ENCODE assay signal across 8 cellular contexts in the genomic region with DNA sequence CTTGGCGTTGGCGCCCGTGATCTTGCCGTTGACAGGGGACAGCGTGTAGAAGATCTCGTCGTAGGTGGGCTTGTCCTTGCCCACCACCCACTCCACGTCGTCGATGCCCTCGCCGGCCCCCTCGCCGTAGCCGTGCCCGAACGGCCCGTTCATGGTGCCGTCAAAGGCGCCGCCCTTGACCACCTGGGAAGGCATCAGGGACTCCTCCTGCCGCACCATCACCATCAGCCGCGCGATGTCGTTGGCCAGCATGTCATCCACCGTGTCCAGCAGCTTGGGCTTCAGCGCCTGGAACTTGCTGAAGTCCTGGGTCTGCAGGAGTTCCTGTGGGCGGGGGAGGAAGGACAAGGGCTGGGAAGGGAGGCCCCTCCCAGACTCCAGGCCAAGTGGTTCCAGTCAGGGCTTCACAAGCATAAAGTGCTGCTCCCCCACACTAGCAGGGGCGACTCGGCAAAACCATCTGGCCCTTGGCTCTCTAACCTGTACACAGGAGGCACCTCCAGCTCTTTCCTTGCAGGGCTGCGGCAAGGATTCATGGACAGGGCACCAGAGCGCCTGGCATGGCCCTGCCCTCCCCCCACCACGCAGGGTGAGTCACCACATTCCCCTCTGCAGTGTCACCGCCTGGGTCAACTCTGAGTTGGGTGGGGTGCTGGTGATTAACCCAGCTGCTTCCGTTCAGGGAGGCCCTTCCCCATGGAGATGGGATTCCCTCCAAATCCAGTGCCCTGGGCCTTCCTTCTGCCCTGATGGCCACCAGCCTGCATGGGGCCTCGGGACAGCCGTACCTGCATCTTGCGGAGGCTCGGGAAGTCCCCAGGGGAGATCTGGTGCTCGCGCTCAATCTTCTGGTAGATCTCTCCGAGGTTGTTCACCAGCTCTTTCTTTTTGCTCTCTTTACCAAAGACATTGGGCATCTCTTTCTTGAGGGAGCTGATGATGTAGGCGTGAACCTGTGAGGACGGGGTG. TPM values are rescaled to one million over a fixed set of nuclear protein-coding genes. Genes with fewer than 3 reads are reported as not detected.
DNase-seq lines count a peak whose midpoint lies in the region; ATAC-seq lines count a peak whose summit lies in the region.

No MANE protein-coding gene starts in this region.

- CTCF ChIA-PET in activated CD4-positive, alpha-beta T cell treated with anti-CD3 and anti-CD28 coated beads, Interleukin-2, amount 10 ng/mL, durations not matched to agents 7 days and 5 days (lab: Charles Lee) = interaction anchor here (14.0 to 32.1 kb wide), 3 partner anchors 6 to 31 kb away, joined by 232 to 732 read pairs (median 232); partner anchors contain the start of genes CDC42BPG and EHD1

- POLR2A ChIA-PET in activated CD4-positive, alpha-beta T cell treated with anti-CD3 and anti-CD28 coated beads, Interleukin-2, amount 10 ng/mL, durations not matched to agents 7 days and 5 days (lab: Charles Lee) = no interaction called here

- H3K36me3 ChIP-seq in esophagus (ENCODE audit: control insufficient read depth in 2 of 2, insufficient read depth in 2 of 2, low read length in 1 of 2) = peaks cover 0 to 25% of the 10 kb centered on the region in 2 donors
- H3K36me3 ChIP-seq in HAP-1 (replicated peaks) = peaks cover 3% of the 10 kb centered on the region; the same call in 1 of the 2 replicates

- no peaks in the 10 kb centered on the region for H3K27me3 ChIP-seq in esophagus (ENCODE audit: control insufficient read depth in 1 of 2, insufficient read depth in 2 of 2, low read length in 2 of 2)
- H3K27me3 ChIP-seq in HAP-1 (ENCODE audit: low read depth) = no peaks in the 10 kb centered on the region

- H3K9me3 Mint-ChIP-seq in activated CD4-positive, alpha-beta T cell treated with anti-CD3 and anti-CD28 coated beads, Interleukin-2, amount 10 ng/mL, durations not matched to agents 7 days and 5 days = no peaks in the 10 kb centered on the region
- no peaks in the 10 kb centered on the region for H3K9me3 Mint-ChIP-seq in natural killer cell treated with Interleukin-12 subunit alpha and Interleukin-12 subunit beta and Interleukin-15 and Interleukin-18, amount 100 ng/mL, for 72 hours

- H3K27ac ChIP-seq in esophagus (ENCODE audit: low read depth in 2 of 2, low read length in 1 of 2) = peak overlapping the region; percentile 73 to 96

- ATAC-seq in natural killer cell treated with Interleukin-12 subunit alpha and Interleukin-12 subunit beta and Interleukin-15 and Interleukin-18, amount 100 ng/mL, for 72 hours = no peak
- no peak for ATAC-seq in GM21528 (IDR thresholded peaks at IDR 0.05; ENCODE audit: low FRiP score, unreplicated experiment)

- H3K4me1 ChIP-seq in esophagus (ENCODE audit: control insufficient read depth in 2 of 2, insufficient read depth in 2 of 2, low read length in 1 of 2) = peaks cover 29 to 48% of the 10 kb centered on the region in 2 donors
- H3K4me1 ChIP-seq in HAP-1 = no peaks in the 10 kb centered on the region

- H3K9me3 ChIP-seq in esophagus (ENCODE audit: control insufficient read depth in 2 of 2, insufficient read depth in 1 of 2, low read depth in 1 of 2, low read length in 1 of 2) (no peaks in the 10 kb centered on the region), HAP-1 (no peaks in the 10 kb centered on the region)

- peak overlapping the region; percentile 72 for H3K27ac Mint-ChIP-seq in activated CD4-positive, alpha-beta T cell treated with anti-CD3 and anti-CD28 coated beads, Interleukin-2, amount 10 ng/mL, durations not matched to agents 7 days and 5 days
- peak overlapping the region; percentile 88 to 95 for H3K27ac Mint-ChIP-seq in natural killer cell treated with Interleukin-12 subunit alpha and Interleukin-12 subunit beta and Interleukin-15 and Interleukin-18, amount 100 ng/mL, for 72 hours

- H3K4me3 Mint-ChIP-seq in activated CD4-positive, alpha-beta T cell treated with anti-CD3 and anti-CD28 coated beads, Interleukin-2, amount 10 ng/mL, durations not matched to agents 7 days and 5 days = no peak overlapping the region
- H3K4me3 Mint-ChIP-seq in natural killer cell treated with Interleukin-12 subunit alpha and Interleukin-12 subunit beta and Interleukin-15 and Interleukin-18, amount 100 ng/mL, for 72 hours = peak overlapping the region; percentile 86

- H3K4me1 Mint-ChIP-seq in activated CD4-positive, alpha-beta T cell treated with anti-CD3 and anti-CD28 coated beads, Interleukin-2, amount 10 ng/mL, durations not matched to agents 7 days and 5 days = peaks cover 91% of the 10 kb centered on the region
- peaks cover 71 to 73% of the 10 kb centered on the region in 2 donors for H3K4me1 Mint-ChIP-seq in natural killer cell treated with Interleukin-12 subunit alpha and Interleukin-12 subunit beta and Interleukin-15 and Interleukin-18, amount 100 ng/mL, for 72 hours (ENCODE audit: low read depth in 2 of 2)

- no peaks in the 10 kb centered on the region for H3K27me3 Mint-ChIP-seq in activated CD4-positive, alpha-beta T cell treated with anti-CD3 and anti-CD28 coated beads, Interleukin-2, amount 10 ng/mL, durations not matched to agents 7 days and 5 days
- H3K27me3 Mint-ChIP-seq in natural killer cell treated with Interleukin-12 subunit alpha and Interleukin-12 subunit beta and Interleukin-15 and Interleukin-18, amount 100 ng/mL, for 72 hours = no peaks in the 10 kb centered on the region

- H3K36me3 Mint-ChIP-seq in activated CD4-positive, alpha-beta T cell treated with anti-CD3 and anti-CD28 coated beads, Interleukin-2, amount 10 ng/mL, durations not matched to agents 7 days and 5 days (ENCODE audit: low read depth) = peaks cover 68% of the 10 kb centered on the region
- peaks cover 6% of the 10 kb centered on the region for H3K36me3 Mint-ChIP-seq in natural killer cell treated with Interleukin-12 subunit alpha and Interleukin-12 subunit beta and Interleukin-15 and Interleukin-18, amount 100 ng/mL, for 72 hours

- WGBS in esophagus, 2 donors = 64 to 74% methylated on average over 45 of the region's 45 CpGs

- DNase-seq in A172 (ENCODE audit: low spot score) (peak; percentile 99), HPDE6-E6E7 (ENCODE audit: extremely low spot score) (peak; percentile 93), DMS79 treated with DMSO at 0.1 percent for 48 hours (lab: John Stamatoyannopoulos, UW) (no peak), HAP-1 (ENCODE audit: low spot score in 2 of 2) (no peak)
- DNase-seq in activated CD4-positive, alpha-beta T cell treated with anti-CD3 and anti-CD28 coated beads, Interleukin-2, amount 10 ng/mL, durations not matched to agents 7 days and 5 days = no peak
- DNase-seq in natural killer cell treated with Interleukin-12 subunit alpha and Interleukin-12 subunit beta and Interleukin-15 and Interleukin-18, amount 100 ng/mL, for 72 hours (ENCODE audit: low spot score) = no peak

- H3K4me3 ChIP-seq in esophagus (ENCODE audit: low read depth in 1 of 2, low read length in 2 of 2) (no peak overlapping the region), HAP-1 (no peak overlapping the region)

- in situ Hi-C loops in HAP-1 (cut with MboI; ENCODE audit: low sequenced_read_pairs) = no loop called here

RNA-seq across cellular contexts. Expression of gene CDC42BPG, which starts 10.4 kb away (rescaled TPM):
- 3.7 and 4.1 TPM in 2 replicates for total RNA-seq in A172 (2014; rRNA removed; shearing (Covaris generic))
- 1 to 10 TPM in 1 of 2 experiments, under 1 TPM in 1; 0.42 to 1.3 TPM for total RNA-seq in activated CD4-positive, alpha-beta T cell treated with anti-CD3 and anti-CD28 coated beads, Interleukin-2, amount 10 ng/mL, durations not matched to agents 7 days and 5 days
- 10 to 100 TPM; 17.5 to 30.7 TPM for polyA plus RNA-seq in esophagus
- 1 to 10 TPM in 1 of 2 donors, under 1 TPM in 1; 0.59 to 1.9 TPM for total RNA-seq in natural killer cell treated with Interleukin-12 subunit alpha and Interleukin-12 subunit beta and Interleukin-15 and Interleukin-18, amount 100 ng/mL, for 72 hours

RNA-seq across cellular contexts. Expression of gene EHD1, which starts 23.6 kb away (rescaled TPM):
- total RNA-seq in A172 (2014; rRNA removed; shearing (Covaris generic)) = 81.4 and 117 TPM in 2 replicates
- 100 to 1,000 TPM; 131 to 149 TPM for total RNA-seq in activated CD4-positive, alpha-beta T cell treated with anti-CD3 and anti-CD28 coated beads, Interleukin-2, amount 10 ng/mL, durations not matched to agents 7 days and 5 days
- polyA plus RNA-seq in esophagus = 10 to 100 TPM; 16.1 to 28.7 TPM
- 100 to 1,000 TPM; 202 to 235 TPM for total RNA-seq in natural killer cell treated with Interleukin-12 subunit alpha and Interleukin-12 subunit beta and Interleukin-15 and Interleukin-18, amount 100 ng/mL, for 72 hours

RNA-seq across cellular contexts. Expression of gene MEN1, which starts 44.5 kb away (rescaled TPM):
- total RNA-seq in A172 (2014; rRNA removed; shearing (Covaris generic)) = 14.3 and 15.0 TPM in 2 replicates
- 10 to 100 TPM; 35.1 to 38.7 TPM for total RNA-seq in activated CD4-positive, alpha-beta T cell treated with anti-CD3 and anti-CD28 coated beads, Interleukin-2, amount 10 ng/mL, durations not matched to agents 7 days and 5 days
- 10 to 100 TPM; 15.4 to 19.0 TPM for polyA plus RNA-seq in esophagus
- 10 to 100 TPM; 32.6 to 53.5 TPM for total RNA-seq in natural killer cell treated with Interleukin-12 subunit alpha and Interleukin-12 subunit beta and Interleukin-15 and Interleukin-18, amount 100 ng/mL, for 72 hours

RNA-seq across cellular contexts. Expression of gene MAP4K2, which starts 51.8 kb away (rescaled TPM):
- 30.8 and 40.5 TPM in 2 replicates for total RNA-seq in A172 (2014; rRNA removed; shearing (Covaris generic))
- 10 to 100 TPM; 86.6 to 91.2 TPM for total RNA-seq in activated CD4-positive, alpha-beta T cell treated with anti-CD3 and anti-CD28 coated beads, Interleukin-2, amount 10 ng/mL, durations not matched to agents 7 days and 5 days
- polyA plus RNA-seq in esophagus = 1 to 10 TPM; 4.7 to 7.5 TPM
- total RNA-seq in natural killer cell treated with Interleukin-12 subunit alpha and Interleukin-12 subunit beta and Interleukin-15 and Interleukin-18, amount 100 ng/mL, for 72 hours = 10 to 100 TPM; 17.6 to 47.1 TPM

Comparison
In these comparisons a context has a peak if more than half of its experiments do, and no peak if none do; other contexts are left out.
1. DNase-seq: peak in A172 (single experiment) and HPDE6-E6E7 (single experiment); none in activated CD4-positive, alpha-beta T cell treated with anti-CD3 and anti-CD28 coated beads, Interleukin-2, amount 10 ng/mL, durations not matched to agents 7 days and 5 days (single experiment), natural killer cell treated with Interleukin-12 subunit alpha and Interleukin-12 subunit beta and Interleukin-15 and Interleukin-18, amount 100 ng/mL, for 72 hours (single experiment), DMS79 treated with DMSO at 0.1 percent for 48 hours (single experiment) and HAP-1 (0 of 2).